Comparison of ENCODE assay signal across 8 cellular contexts in the genomic region with DNA sequence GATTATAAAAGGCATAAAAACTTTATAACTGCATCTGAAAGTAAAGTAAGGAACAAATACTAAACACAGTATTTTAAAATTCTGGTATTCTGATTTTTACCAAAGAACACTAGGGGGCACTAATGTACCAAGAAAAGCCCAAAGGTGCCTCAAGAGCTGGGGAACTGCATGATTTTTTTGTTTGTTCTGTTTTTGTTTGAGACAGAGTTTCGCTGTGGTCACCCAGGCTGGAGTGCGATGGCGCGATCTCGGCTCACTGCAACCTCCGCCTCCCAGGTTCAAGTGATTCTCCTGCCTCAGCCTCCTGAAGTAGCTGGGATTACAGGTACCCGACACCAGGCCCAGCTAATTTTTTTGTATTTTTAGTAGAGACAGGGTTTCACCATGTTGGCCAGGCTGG. TPM values are rescaled to one million over a fixed set of nuclear protein-coding genes. Genes with fewer than 3 reads are reported as not detected.
A peak's percentile ranks its signal among the peaks of the same experiment; 100 is the strongest.
DNase-seq lines count a peak whose midpoint lies in the region; ATAC-seq and TF ChIP-seq lines count a peak whose summit lies in the region.
"Not testable (repeated sequence)": the region's sequence is repeated elsewhere in the genome, so short reads cannot be mapped to it uniquely, and the experiment has no call there.

No MANE protein-coding gene starts in this region.

- H3K9me3 Mint-ChIP-seq in GM23338; activated T-helper 17 cell treated with anti-CD3 and anti-CD28 coated beads, Interleukin-2, amount 50 U/mL, for 72 hours; naive B cell: not testable (repeated sequence)

- not testable (repeated sequence) for H3K27me3 Mint-ChIP-seq in GM23338 (ENCODE audit: insufficient read depth, low read depth, poor library complexity); activated T-helper 17 cell treated with anti-CD3 and anti-CD28 coated beads, Interleukin-2, amount 50 U/mL, for 72 hours; naive B cell

- H3K79me2 ChIP-seq in GM23338 (replicated peaks; ENCODE audit: insufficient read depth); OCI-LY7 (ENCODE audit: insufficient read depth, low read depth, low read length): not testable (repeated sequence)

- peak overlapping the region; percentile 88; the same call in 1 of the 2 replicates for H3K27ac Mint-ChIP-seq in GM23338
- not testable (repeated sequence) for H3K27ac Mint-ChIP-seq in activated T-helper 17 cell treated with anti-CD3 and anti-CD28 coated beads, Interleukin-2, amount 50 U/mL, for 72 hours; naive B cell

- ATAC-seq in GM23338 (peak; percentile 70), naive B cell (ENCODE audit: low read depth in 2 of 2) (peak; percentile 57 to 60), upper lobe of right lung (peak; percentile 90)
- ATAC-seq in activated T-helper 17 cell treated with anti-CD3 and anti-CD28 coated beads, Interleukin-2, amount 50 U/mL, for 72 hours (replicated peaks) = peak; percentile 74

- peaks cover 12% of the 10 kb centered on the region; the same call in 1 of the 2 replicates for H3K4me1 ChIP-seq in GM23338 (ENCODE audit: insufficient read depth)
- not testable (repeated sequence) for H3K4me1 ChIP-seq in OCI-LY7 (ENCODE audit: insufficient read depth, low read length, poor library complexity, severe bottlenecking); upper lobe of right lung

- CTCF ChIA-PET in OCI-LY7 (lab: Charles Lee; ENCODE audit: unreplicated experiment) = not testable (repeated sequence)

- DNase-seq in ELF-1 (ENCODE audit: low read depth, low spot score) (peak; percentile 64), GM23338 (ENCODE audit: low spot score) (peak; percentile 90), M059J (ENCODE audit: low read depth) (peak; percentile 69), OCI-LY7 (ENCODE audit: low spot score) (peak; percentile 56), fibroblast of the conjunctiva (ENCODE audit: low read depth) (peak; percentile 45), naive B cell (peak; percentile 40)
- DNase-seq in upper lobe of right lung = not testable (repeated sequence)

- H3K4me2 ChIP-seq in GM23338; OCI-LY7 (ENCODE audit: low read length): not testable (repeated sequence)

- intact Hi-C loops in OCI-LY7 (cut with micrococcal nuclease; ENCODE audit: unreplicated experiment) = loop anchor here (5.0 kb wide), 2 partner anchors 128 to 368 kb away; no protein-coding TSS in a partner anchor
- intact Hi-C loops in upper lobe of right lung (cut with DNase I) = loop anchor here (5.0 kb wide), 1 partner anchor 128 kb away; no protein-coding TSS in a partner anchor

- not testable (repeated sequence) for BruUV-seq in OCI-LY7 (replicated peaks; lab: Mats Ljungman, UMichigan)

- TF ChIP-seq CTCF in GM23338 (conservative IDR thresholded peaks at IDR 0.05; ENCODE audit: low read depth in 2 of 2) (peak; percentile 74 to 87), OCI-LY7 (conservative IDR thresholded peaks at IDR 0.05; ENCODE audit: low read length) (peak; percentile 79), upper lobe of right lung (IDR thresholded peaks at IDR 0.05) (peak; percentile 72)

- H3K4me3 Mint-ChIP-seq in GM23338; activated T-helper 17 cell treated with anti-CD3 and anti-CD28 coated beads, Interleukin-2, amount 50 U/mL, for 72 hours: not testable (repeated sequence)
- peak overlapping the region in 1 of 8 donors; percentile 15 for H3K4me3 Mint-ChIP-seq in naive B cell

- not testable (repeated sequence) for H3K4me3 ChIP-seq in GM23338; OCI-LY7 (ENCODE audit: low read depth, low read length, poor library complexity, severe bottlenecking); upper lobe of right lung

- not testable (repeated sequence) for H3F3A ChIP-seq in GM23338 (replicated peaks; ENCODE audit: low read depth)

- POLR2A ChIA-PET in OCI-LY7 (lab: Charles Lee) = not testable (repeated sequence)

- not testable (repeated sequence) for H4K20me1 ChIP-seq in GM23338 (replicated peaks; ENCODE audit: insufficient read depth); OCI-LY7 (ENCODE audit: insufficient read depth, low read length)

- H3K36me3 Mint-ChIP-seq in GM23338 (ENCODE audit: low read depth) = peaks cover 23% of the 10 kb centered on the region
- H3K36me3 Mint-ChIP-seq in activated T-helper 17 cell treated with anti-CD3 and anti-CD28 coated beads, Interleukin-2, amount 50 U/mL, for 72 hours (ENCODE audit: low read depth); naive B cell: not testable (repeated sequence)

- not testable (repeated sequence) for H3K9me2 ChIP-seq in GM23338 (ENCODE audit: insufficient read depth); OCI-LY7 (ENCODE audit: insufficient read depth, low read length)

- H3K4me1 Mint-ChIP-seq in GM23338 = peaks cover 42% of the 10 kb centered on the region
- not testable (repeated sequence) for H3K4me1 Mint-ChIP-seq in activated T-helper 17 cell treated with anti-CD3 and anti-CD28 coated beads, Interleukin-2, amount 50 U/mL, for 72 hours; naive B cell

- H3K27ac ChIP-seq in GM23338 (ENCODE audit: low read depth) = peak overlapping the region; percentile 2; the same call in 1 of the 2 replicates
- H3K27ac ChIP-seq in OCI-LY7 (ENCODE audit: low read depth, low read length, poor library complexity, severe bottlenecking); upper lobe of right lung: not testable (repeated sequence)

- H2AFZ ChIP-seq in GM23338; OCI-LY7 (ENCODE audit: low read length): not testable (repeated sequence)

- H3K36me3 ChIP-seq in GM23338 (ENCODE audit: insufficient read depth); OCI-LY7 (ENCODE audit: insufficient read depth, low read length); upper lobe of right lung: not testable (repeated sequence)

- H3K9me3 ChIP-seq in OCI-LY7 (ENCODE audit: low read length); upper lobe of right lung: not testable (repeated sequence)

- not testable (repeated sequence) for H3K27me3 ChIP-seq in GM23338 (ENCODE audit: insufficient read depth); upper lobe of right lung

RNA-seq across cellular contexts. Expression of a gene that starts 37.8 kb away (rescaled TPM):
- total RNA-seq in GM23338 (2014; rRNA removed; shearing (Covaris generic)) = 64.8 and 71.4 TPM in 2 replicates
- 55.6 and 67.5 TPM in 2 replicates for polyA plus RNA-seq in GM23338 (2016; fragmentation: Nextera tagmentation; extraction: Ambion mirVana)
- 19.1 and 26.4 TPM in 2 replicates for total RNA-seq in M059J (2014; rRNA removed; shearing (Covaris generic))
- 0.06 and 1.4 TPM in 2 replicates for total RNA-seq in OCI-LY7 (2014; rRNA removed; shearing (Covaris generic))
- total RNA-seq in OCI-LY7 (2022) = 0.59 and 0.65 TPM in 2 replicates
- total RNA-seq in activated T-helper 17 cell treated with anti-CD3 and anti-CD28 coated beads, Interleukin-2, amount 50 U/mL, for 72 hours = 1 to 10 TPM; 2.8 to 4.1 TPM
- polyA plus RNA-seq in naive B cell (ENCODE audit: low read depth in 6 of 6) = 1 to 10 TPM in 5 of 6 donors, not detected in 1; 1.8 to 4.4 (median 3.6) TPM
- 42.0 TPM for total RNA-seq in upper lobe of right lung
